1 cellular context compared by ENCODE assay signal in the genomic region with DNA sequence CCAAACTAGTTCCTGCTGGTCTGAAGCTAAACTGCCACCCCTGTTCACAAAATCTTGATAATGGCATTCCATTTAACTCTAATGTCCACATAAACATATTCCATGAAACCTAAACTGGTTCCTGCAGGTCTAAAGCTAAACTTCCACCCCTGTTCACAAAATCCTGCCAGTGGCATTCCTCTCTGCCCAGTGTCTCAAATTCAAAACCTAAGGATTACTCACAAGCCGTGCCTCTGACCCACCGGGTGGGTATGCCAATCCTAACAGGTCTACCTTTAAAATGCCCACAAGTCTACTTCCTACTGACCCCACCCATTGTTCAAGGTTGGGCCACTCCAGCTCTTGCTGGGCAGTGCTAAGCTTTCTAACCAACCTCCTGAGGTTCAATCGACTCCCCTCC.
TF ChIP-seq lines count a peak whose summit lies in the region.

No MANE protein-coding gene starts in this region.

TF ChIP-seq in GM23338, 12 proteins besides CTCF, POLR2A, EP300 and RAD21 (continued from another document):
- no peak for TF ChIP-seq POLR2AphosphoS5 (IDR thresholded peaks at IDR 0.05; ENCODE audit: low read depth)
- TF ChIP-seq REST (IDR thresholded peaks at IDR 0.05; ENCODE audit: unreplicated experiment), result no peak
- TF ChIP-seq EZH2phosphoT487 (IDR thresholded peaks at IDR 0.05; ENCODE audit: unreplicated experiment), result no peak
- TF ChIP-seq NANOG (IDR thresholded peaks at IDR 0.05; ENCODE audit: borderline replicate concordance), result no peak
- no peak for TF ChIP-seq STAT1 (IDR thresholded peaks at IDR 0.05; ENCODE audit: unreplicated experiment)
- no peak for TF ChIP-seq EZH2 (IDR thresholded peaks at IDR 0.05; ENCODE audit: low read depth, unreplicated experiment)
TF ChIP-seq in GM23338: peak in this region for 0.
